In the genomic region with DNA sequence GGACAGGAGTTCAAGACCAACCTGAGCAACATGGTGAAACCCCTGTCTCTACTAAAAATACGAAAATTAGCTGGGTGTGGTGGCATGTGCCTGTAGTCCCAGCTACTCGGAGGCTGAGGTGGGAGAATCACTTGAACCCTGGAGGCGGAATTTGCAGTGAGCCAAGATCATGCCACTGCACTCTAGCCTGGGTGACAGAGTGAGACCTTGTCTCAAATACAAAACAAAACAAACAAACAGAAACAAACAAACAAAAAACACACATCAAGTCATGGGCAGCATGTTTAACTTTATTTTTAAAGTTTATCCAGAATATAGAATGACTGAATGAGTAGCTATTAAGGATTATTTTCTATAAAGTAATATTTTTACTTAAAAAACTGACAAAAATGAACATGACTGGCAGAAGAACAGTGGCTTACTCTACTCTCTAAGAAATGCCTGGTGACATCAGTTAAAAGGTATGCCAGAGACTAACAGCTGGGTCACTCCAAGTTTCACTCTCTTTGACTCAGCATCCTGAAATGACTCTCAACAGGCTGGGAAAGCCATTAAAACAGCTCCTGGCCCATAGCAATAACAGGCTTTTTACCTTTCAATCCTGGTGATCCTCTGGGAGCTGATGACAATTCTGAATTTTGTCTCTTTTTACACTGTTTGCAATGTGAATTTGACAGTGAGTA, we compare ENCODE assay signal across 9 cellular contexts.
A peak's percentile ranks its signal among the peaks of the same experiment; 100 is the strongest.
DNase-seq lines count a peak whose midpoint lies in the region; ATAC-seq and TF ChIP-seq lines count a peak whose summit lies in the region.
"Had no signal": no experiment of that assay in that cellular context is flagged by ENCODE, and none has a peak within 500 bp of the region (broad histone marks: within the 10 kb centered on the region; RNA-seq: fewer than 3 reads in every experiment).

No MANE protein-coding gene starts in this region.

- no peaks in the 10 kb centered on the region for H4K20me1 ChIP-seq in osteoblast (ENCODE audit: insufficient read depth, low read length)

- no peaks in the 10 kb centered on the region for H3K36me3 Mint-ChIP-seq in endodermal cell (ENCODE audit: low read depth)

- DNase-seq in SIG-M5 treated with dmso at 0.1 percent for 504 hours (lab: John Stamatoyannopoulos, UW; ENCODE audit: unreplicated experiment) (peak; percentile 29), SIG-M5 (lab: John Stamatoyannopoulos, UW) (no peak), NCI-H1694 treated with DMSO at 0.1 percent for 48 hours (lab: John Stamatoyannopoulos, UW) (peak; percentile 90), endodermal cell (peak; percentile 64), osteoblast (ENCODE audit: insufficient read length, low spot score, missing footprints) (peak; percentile 86), D341Med (ENCODE audit: low spot score) (no peak), uterus (no peak)

- H3K27ac ChIP-seq in endodermal cell (ENCODE audit: low read depth, low read length) (no peak overlapping the region), osteoblast (ENCODE audit: low read depth, low read length) (peak overlapping the region; percentile 89), uterus (peak overlapping the region in 1 of 2 donors; percentile 36)
- H3K27ac ChIP-seq: C4-2B had no signal

- peak overlapping the region; percentile 86 for H3K27ac Mint-ChIP-seq in endodermal cell

- H2AFZ ChIP-seq in osteoblast (ENCODE audit: low read length), result no peak overlapping the region

- H3K4me1 Mint-ChIP-seq in endodermal cell, result peaks cover 21% of the 10 kb centered on the region

- ATAC-seq in HG02610 (IDR thresholded peaks at IDR 0.05; ENCODE audit: unreplicated experiment), result peak; percentile 97

- H3K27me3 ChIP-seq in endodermal cell (ENCODE audit: control insufficient read depth, insufficient read depth, low read length, poor library complexity, severe bottlenecking), result no peaks in the 10 kb centered on the region
- no peaks in the 10 kb centered on the region for H3K27me3 ChIP-seq in osteoblast (ENCODE audit: insufficient read depth, low read length)
- H3K27me3 ChIP-seq in uterus, result no peaks in the 10 kb centered on the region

- no peaks in the 10 kb centered on the region for H3K9me3 Mint-ChIP-seq in endodermal cell

- TF ChIP-seq CTCF in endodermal cell (conservative IDR thresholded peaks at IDR 0.05) (no peak), osteoblast (IDR thresholded peaks at IDR 0.05; ENCODE audit: extremely low read depth, low read depth, low read length) (no peak), uterus (IDR thresholded peaks at IDR 0.05) (no peak)

- no peak overlapping the region for H3K9ac ChIP-seq in endodermal cell (ENCODE audit: extremely low read depth, low read length, poor library complexity, severe bottlenecking)

- no peak for TF ChIP-seq POLR2A in uterus (IDR thresholded peaks at IDR 0.05)

- no peaks in the 10 kb centered on the region for H3K79me2 ChIP-seq in osteoblast (ENCODE audit: insufficient read depth, low read length)

- intact Hi-C loops in uterus (cut with DNase I; ENCODE audit: low total_unique reads), result no loop called here

- H3K9me3 ChIP-seq in endodermal cell (ENCODE audit: control insufficient read depth, low read length) (no peaks in the 10 kb centered on the region), osteoblast (ENCODE audit: low read depth, low read length) (no peaks in the 10 kb centered on the region), uterus (no peaks in the 10 kb centered on the region)

- H3K4me3 Mint-ChIP-seq in endodermal cell, result no peak overlapping the region

- H3K27me3 Mint-ChIP-seq in endodermal cell (ENCODE audit: insufficient read depth), result peaks cover 11% of the 10 kb centered on the region

- WGBS in endodermal cell (ENCODE audit: insufficient coverage in 1 of 2, insufficient read length in 1 of 2), 2 experiments, result 98% methylated on average over 3 of the region's 3 CpGs; no CpG with 5 or more reads in 1 of the 2 experiments

- H3K4me1 ChIP-seq in endodermal cell (ENCODE audit: control insufficient read depth, insufficient read depth, low read length) (peaks cover 6% of the 10 kb centered on the region), osteoblast (ENCODE audit: insufficient read depth, low read length) (peaks cover 25% of the 10 kb centered on the region), uterus (peaks cover 0 to 4% of the 10 kb centered on the region in 2 donors)

- no peak overlapping the region for H3K4me3 ChIP-seq in endodermal cell (ENCODE audit: low read length)
- H3K4me3 ChIP-seq in osteoblast (ENCODE audit: insufficient read depth, low read length), result no peak overlapping the region
- no peak overlapping the region for H3K4me3 ChIP-seq in uterus

- H3K4me2 ChIP-seq in osteoblast (ENCODE audit: insufficient read depth, low read length), result peak overlapping the region; percentile 71

- H3K36me3 ChIP-seq in endodermal cell (ENCODE audit: control insufficient read depth, insufficient read depth, low read length) (no peaks in the 10 kb centered on the region), osteoblast (ENCODE audit: insufficient read depth, low read length) (no peaks in the 10 kb centered on the region), uterus (no peaks in the 10 kb centered on the region)

Comparison
In these comparisons a context has a peak if more than half of its experiments do, and no peak if none do; other contexts are left out.
1. DNase-seq: peak in SIG-M5 treated with dmso at 0.1 percent for 504 hours (single experiment), NCI-H1694 treated with DMSO at 0.1 percent for 48 hours (single experiment), endodermal cell (single experiment) and osteoblast (single experiment); none in SIG-M5 (single experiment), D341Med (single experiment) and uterus (0 of 2).